In the genomic region with DNA sequence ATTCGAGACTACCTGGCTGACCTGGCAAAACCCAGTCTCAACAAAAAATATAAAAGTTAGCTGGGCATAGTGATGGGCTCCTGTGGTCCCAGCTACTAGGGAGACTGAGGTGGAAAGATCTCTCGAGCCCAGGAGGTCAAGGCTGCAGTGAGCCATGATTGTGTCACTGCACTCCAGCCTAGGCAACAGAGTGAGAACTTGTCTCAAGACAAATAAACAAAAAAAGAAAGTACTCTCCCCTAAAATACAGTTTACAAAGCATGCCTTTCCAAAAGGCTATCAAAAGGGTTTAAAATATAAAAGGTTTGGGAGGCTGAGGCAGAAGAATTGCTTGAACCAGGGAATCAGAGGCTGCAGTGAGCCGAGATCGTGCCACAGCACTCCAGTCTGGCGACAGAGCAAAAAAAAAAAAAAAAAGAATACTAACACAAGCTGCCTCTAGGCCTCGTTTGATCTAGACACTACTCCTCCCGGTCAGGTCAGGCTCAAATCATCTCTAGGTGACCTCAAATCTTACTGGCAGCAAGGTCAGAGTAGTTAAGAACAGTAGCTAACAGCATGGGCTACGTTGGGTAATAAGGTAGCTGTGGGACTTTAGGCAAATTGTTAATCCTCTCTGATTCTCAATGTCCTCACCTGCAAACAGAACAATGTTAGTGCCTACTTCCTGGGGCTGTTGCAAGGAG, we compare ENCODE assay signal across 16 cellular contexts. TPM values are rescaled to one million over a fixed set of nuclear protein-coding genes. Genes with fewer than 3 reads are reported as not detected.
A peak's percentile ranks its signal among the peaks of the same experiment; 100 is the strongest.
DNase-seq lines count a peak whose midpoint lies in the region; ATAC-seq and TF ChIP-seq lines count a peak whose summit lies in the region.
"Had no signal": no experiment of that assay in that cellular context is flagged by ENCODE, and none has a peak within 500 bp of the region (broad histone marks: within the 10 kb centered on the region; RNA-seq: fewer than 3 reads in every experiment).

No MANE protein-coding gene starts in this region.

- H3K4me3 ChIP-seq in mucosa of descending colon, result peak overlapping the region; percentile 9
- no peak overlapping the region for H3K4me3 ChIP-seq in upper lobe of right lung

- H3K27me3 ChIP-seq in upper lobe of right lung, result no peaks in the 10 kb centered on the region

- intact Hi-C loops in mucosa of descending colon (cut with DNase I, micrococcal nuclease) (no loop called here), upper lobe of right lung (cut with DNase I) (no loop called here), posterior vena cava (cut with DNase I) (no loop called here)

- ATAC-seq in mucosa of descending colon, result no peak
- no peak for ATAC-seq in upper lobe of right lung
- no peak for ATAC-seq in GM21723 (IDR thresholded peaks at IDR 0.05; ENCODE audit: unreplicated experiment)
- ATAC-seq: activated T-helper 17 cell treated with anti-CD3 and anti-CD28 coated beads, Interleukin-2, amount 50 U/mL, for 72 hours; effector memory CD8-positive, alpha-beta T cell; stimulated activated memory B cell treated with anti-CD40 and anti-IgM and Interleukin-4, amounts not matched to agents 10 μg/mL and 1 μg/mL and 100 μg/mL, for 72 hours had no signal

- CTCF ChIA-PET in HEK293T (lab: Yijun Ruan, JAX), result interaction anchor here (1.1 to 1.2 kb wide), 2 partner anchors 9 to 60 kb away, joined by 3 to 6 read pairs; a partner anchor contains a TSS

- POLR2A ChIA-PET in HEK293T (lab: Yijun Ruan, JAX), result interaction anchor here (1.3 to 2.3 kb wide), 2 partner anchors 9 to 11 kb away, joined by 4 to 20 read pairs; a partner anchor contains a TSS

- H3K4me1 ChIP-seq in mucosa of descending colon (ENCODE audit: low read depth), result peaks cover 65% of the 10 kb centered on the region
- H3K4me1 ChIP-seq in upper lobe of right lung, result peaks cover 66% of the 10 kb centered on the region

- H3K36me3 ChIP-seq in mucosa of descending colon (ENCODE audit: low read depth) (no peaks in the 10 kb centered on the region), upper lobe of right lung (no peaks in the 10 kb centered on the region)

- no peaks in the 10 kb centered on the region for H3K9me3 ChIP-seq in mucosa of descending colon
- H3K9me3 ChIP-seq in upper lobe of right lung, result no peaks in the 10 kb centered on the region

- TF ChIP-seq CTCF in mucosa of descending colon (IDR thresholded peaks at IDR 0.05), result no peak
- TF ChIP-seq CTCF in upper lobe of right lung (IDR thresholded peaks at IDR 0.05), result no peak

- DNase-seq in HEK293T (ENCODE audit: extremely low spot score) (no peak), caudate nucleus (lab: John Stamatoyannopoulos, UW) (no peak), mucosa of descending colon (no peak), upper lobe of right lung (no peak), posterior vena cava (ENCODE audit: low spot score) (no peak)
- no peak for DNase-seq in central memory CD4-positive, alpha-beta T cell
- DNase-seq: cerebellar nuclear complex; COR-L47; effector memory CD8-positive, alpha-beta T cell; islet precursor cell; NCI-H1436; NCI-H2171 treated with DMSO at 0.1 percent for 48 hours; retina had no signal

- H3K27ac ChIP-seq in caudate nucleus (ENCODE audit: low read depth, low read length) (peak overlapping the region; percentile 36), upper lobe of right lung (peak overlapping the region; percentile 90)

TF ChIP-seq in HEK293T, 16 proteins besides CTCF, POLR2A, EP300 and RAD21:
- TF ChIP-seq ZNF384 (IDR thresholded peaks at IDR 0.05) (peak; percentile 86), FOXM1 (IDR thresholded peaks at IDR 0.05; ENCODE audit: borderline replicate concordance) (no peak)

RNA-seq across cellular contexts. Expression of a gene that starts 9.3 kb away (rescaled TPM):
- total RNA-seq in mucosa of descending colon, result 10 to 100 TPM; 10.4 to 12.6 (median 11.9) TPM
- 11.8 TPM for total RNA-seq in upper lobe of right lung
- total RNA-seq in posterior vena cava, result 1 to 10 TPM; 6.0 to 7.1 TPM

RNA-seq across cellular contexts. Expression of a gene that starts 10.2 kb away (rescaled TPM):
- 10 to 100 TPM; 19.1 to 27.3 (median 21.3) TPM for total RNA-seq in mucosa of descending colon
- 34.7 TPM for total RNA-seq in upper lobe of right lung
- 10 to 100 TPM; 22.9 to 35.2 TPM for total RNA-seq in posterior vena cava
